Comparison of ENCODE assay signal across 6 cellular contexts in the genomic region with DNA sequence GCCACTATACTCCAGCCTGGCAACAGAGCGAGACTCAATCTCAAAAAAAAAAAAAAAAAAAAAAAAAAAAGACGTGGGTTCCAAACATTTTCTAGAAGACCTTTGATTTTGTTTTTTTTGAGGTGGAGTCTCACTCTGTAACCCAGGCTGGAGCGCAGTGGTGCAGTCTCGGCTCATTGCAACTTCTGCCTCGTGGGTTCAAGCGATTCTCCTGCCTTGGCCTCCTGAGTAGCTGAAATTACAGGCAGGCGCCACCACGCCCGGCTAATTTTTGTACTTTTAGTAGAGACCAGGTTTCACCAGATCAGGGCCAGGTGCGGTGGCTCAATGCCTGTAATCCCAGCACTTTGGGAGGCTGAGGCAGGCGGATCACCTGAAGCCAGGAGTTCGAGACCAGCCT. TPM values are rescaled to one million over a fixed set of nuclear protein-coding genes. Genes with fewer than 3 reads are reported as not detected.
A peak's percentile ranks its signal among the peaks of the same experiment; 100 is the strongest.
DNase-seq lines count a peak whose midpoint lies in the region; ATAC-seq and TF ChIP-seq lines count a peak whose summit lies in the region.
"Not testable (repeated sequence)": the region's sequence is repeated elsewhere in the genome, so short reads cannot be mapped to it uniquely, and the experiment has no call there.

No MANE protein-coding gene starts in this region.

- H3K36me3 ChIP-seq in GM23248 (ENCODE audit: low read depth); neural cell (ENCODE audit: insufficient read depth, low read length); gastrocnemius medialis: not testable (repeated sequence)
- H3K36me3 ChIP-seq in gastroesophageal sphincter, result peaks cover 0 to 22% of the 10 kb centered on the region in 2 donors

- not testable (repeated sequence) for H3K36me3 Mint-ChIP-seq in IgD-negative memory B cell
- peaks cover 41% of the 10 kb centered on the region for H3K36me3 Mint-ChIP-seq in brain

- not testable (repeated sequence) for H3K27ac ChIP-seq in GM23248; neural cell (ENCODE audit: low read length)
- H3K27ac ChIP-seq in gastroesophageal sphincter (peak overlapping the region in 3 of 4 donors; percentile 35 to 97 (median 88)), gastrocnemius medialis (peak overlapping the region in 3 of 4 donors; percentile 93 to 97 (median 94))

- H3K4me1 Mint-ChIP-seq in IgD-negative memory B cell (peaks cover 24 to 40% (median 27%) of the 10 kb centered on the region in 3 donors), brain (peaks cover 43% of the 10 kb centered on the region)

- not testable (repeated sequence) for H4K20me1 ChIP-seq in GM23248 (ENCODE audit: insufficient read depth)
- H4K20me1 ChIP-seq in neural cell (ENCODE audit: insufficient read depth), result peaks cover 10% of the 10 kb centered on the region

- H3K9ac ChIP-seq in GM23248; neural cell (ENCODE audit: low read length): not testable (repeated sequence)

- not testable (repeated sequence) for ATAC-seq in gastroesophageal sphincter, gastrocnemius medialis

- H3K9me3 Mint-ChIP-seq in IgD-negative memory B cell, brain: not testable (repeated sequence)

- not testable (repeated sequence) for TF ChIP-seq CTCF in brain (conservative IDR thresholded peaks at IDR 0.05); gastroesophageal sphincter (IDR thresholded peaks at IDR 0.05); neural cell (IDR thresholded peaks at IDR 0.05; ENCODE audit: poor library complexity, severe bottlenecking); gastrocnemius medialis (IDR thresholded peaks at IDR 0.05 in 4 of 5, conservative IDR thresholded peaks at IDR 0.05 in 1 of 5)

- intact Hi-C loops in gastrocnemius medialis (cut with DNase I; ENCODE audit: low total_unique reads), result not testable (repeated sequence)

- not testable (repeated sequence) for H3K9me3 ChIP-seq in GM23248 (ENCODE audit: low read depth); gastroesophageal sphincter; neural cell (ENCODE audit: low read length); gastrocnemius medialis

- WGBS in GM23248 (ENCODE audit: low coverage in 1 of 2, low lambda C conversion rate in 2 of 2, missing lambda C conversion rate in 2 of 2), 2 experiments, result 86% methylated on average over 12 of the region's 12 CpGs
- WGBS in gastroesophageal sphincter (ENCODE audit: low coverage in 1 of 2), 2 donors, result 88 to 92% methylated on average over 2 to 5 of the region's 12 CpGs

- TF ChIP-seq RAD21 in neural cell (conservative IDR thresholded peaks at IDR 0.05), result not testable (repeated sequence)

- not testable (repeated sequence) for H3K27me3 ChIP-seq in GM23248 (replicated peaks; ENCODE audit: insufficient read depth); gastroesophageal sphincter; neural cell (ENCODE audit: insufficient read depth, low read depth, low read length); gastrocnemius medialis

- TF ChIP-seq EP300 in gastroesophageal sphincter (IDR thresholded peaks at IDR 0.05); neural cell (conservative IDR thresholded peaks at IDR 0.05; ENCODE audit: poor library complexity, severe bottlenecking): not testable (repeated sequence)

- peaks cover 34% of the 10 kb centered on the region for H3F3A ChIP-seq in GM23248 (ENCODE audit: insufficient read depth)
- H3F3A ChIP-seq in neural cell (ENCODE audit: insufficient read depth, low read length, poor library complexity, severe bottlenecking), result not testable (repeated sequence)

- DNase-seq in GM23248, gastrocnemius medialis: not testable (repeated sequence)

- H3K4me3 ChIP-seq in GM23248, gastroesophageal sphincter, gastrocnemius medialis: not testable (repeated sequence)
- H3K4me3 ChIP-seq in neural cell (ENCODE audit: low read length), result peak overlapping the region; percentile 98

- H3K4me1 ChIP-seq in GM23248 (ENCODE audit: insufficient read depth) (peaks cover 12% of the 10 kb centered on the region), gastroesophageal sphincter (peaks cover 0 to 54% (median 15%) of the 10 kb centered on the region in 3 donors), gastrocnemius medialis (peaks cover 33 to 36% of the 10 kb centered on the region in 2 donors)

- peak overlapping the region in 2 of 3 donors; percentile 4 to 81 for H3K27ac Mint-ChIP-seq in IgD-negative memory B cell
- not testable (repeated sequence) for H3K27ac Mint-ChIP-seq in brain

- H3K4me2 ChIP-seq in GM23248 (ENCODE audit: unreplicated experiment), result peak overlapping the region; percentile 98
- not testable (repeated sequence) for H3K4me2 ChIP-seq in neural cell (ENCODE audit: low read length)

- not testable (repeated sequence) for H3K4me3 Mint-ChIP-seq in IgD-negative memory B cell
- H3K4me3 Mint-ChIP-seq in brain, result peak overlapping the region in 4 of 5 experiments; percentile 90 to 98 (median 94)

- H3K79me2 ChIP-seq in GM23248 (ENCODE audit: insufficient read depth), result peaks cover 79% of the 10 kb centered on the region
- peaks cover 62% of the 10 kb centered on the region for H3K79me2 ChIP-seq in neural cell (replicated peaks; ENCODE audit: insufficient read depth, low read length)

- not testable (repeated sequence) for TF ChIP-seq POLR2A in gastroesophageal sphincter (IDR thresholded peaks at IDR 0.05); gastrocnemius medialis (IDR thresholded peaks at IDR 0.05)

- H2AFZ ChIP-seq in GM23248; neural cell (ENCODE audit: low read depth, low read length): not testable (repeated sequence)

- not testable (repeated sequence) for H3K9me2 ChIP-seq in GM23248 (ENCODE audit: insufficient read depth); neural cell (ENCODE audit: insufficient read depth, low read length)

- H3K27me3 Mint-ChIP-seq in IgD-negative memory B cell, brain: not testable (repeated sequence)

- in situ Hi-C loops in GM23248 (cut with MboI); gastrocnemius medialis (cut with MboI; ENCODE audit: low sequenced_read_pairs in 4 of 4): not testable (repeated sequence)

RNA-seq across cellular contexts. Expression of a gene that starts 3.6 kb away (rescaled TPM):
- total RNA-seq in GM23248 (2014; rRNA removed; shearing (Covaris generic)), result 43.1 and 65.5 TPM in 2 replicates
- polyA plus RNA-seq in GM23248 (2016; fragmentation: Nextera tagmentation; extraction: Ambion mirVana) (22.0 and 24.0 TPM in 2 replicates), IgD-negative memory B cell (13.1 TPM), brain (ENCODE audit: insufficient read depth, low read depth, low replicate concordance) (44.0 TPM), neural cell (56.9 and 58.3 TPM in 2 replicates)
- total RNA-seq in gastroesophageal sphincter (10 to 100 TPM; 48.6 to 73.6 (median 57.9) TPM), gastrocnemius medialis (10 to 100 TPM; 42.1 to 63.2 (median 43.5) TPM)
- polyA minus RNA-seq in neural cell, result 83.8 and 88.3 TPM in 2 replicates
